ENCODE assay signal across 25 cellular contexts in the genomic region with DNA sequence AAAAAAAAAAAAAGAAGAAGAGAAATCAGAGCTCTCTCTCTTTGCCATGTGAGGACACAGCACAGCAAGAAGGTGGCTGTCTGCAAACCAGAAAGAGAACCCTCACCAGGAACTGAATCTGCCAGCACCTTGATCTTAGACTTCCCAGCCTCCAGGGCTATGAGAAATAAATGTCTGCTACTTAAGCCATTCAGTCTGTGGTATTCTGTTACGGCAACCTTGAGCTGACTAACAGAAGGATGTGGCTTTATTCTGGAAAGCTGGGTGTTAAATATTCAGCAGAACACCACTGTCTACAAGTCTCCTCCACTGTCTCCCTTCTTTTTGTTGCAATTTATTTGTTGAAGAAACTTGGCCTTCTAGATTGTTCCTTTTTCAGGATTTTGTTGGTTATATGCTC. TPM values are rescaled to one million over a fixed set of nuclear protein-coding genes. Genes with fewer than 3 reads are reported as not detected.
"Had no signal": no experiment of that assay in that cellular context is flagged by ENCODE, and none has a peak within 500 bp of the region (broad histone marks: within the 10 kb centered on the region; RNA-seq: fewer than 3 reads in every experiment).

No MANE protein-coding gene starts in this region.

- ATAC-seq: activated naive CD8-positive, alpha-beta T cell treated with anti-CD3 and anti-CD28 coated beads, Interleukin-2, amount 50 U/mL, for 24 hours; activated T-cell treated with anti-CD3 and anti-CD28 coated beads, Interleukin-2, amount 50 U/mL, for 72 hours; T-cell had no signal

- H3K36me3 ChIP-seq: brain microvascular endothelial cell, cardiac muscle cell had no signal

- DNase-seq: activated CD4-positive, alpha-beta memory T cell treated with anti-CD3 and anti-CD28 coated beads for 36 hours; activated CD4-positive, alpha-beta T cell treated with anti-CD3 and anti-CD28 coated beads, Interleukin-2, amount 10 ng/mL, durations not matched to agents 7 days and 5 days; activated CD4-positive, CD25-positive, alpha-beta regulatory T cell; activated CD8-positive, alpha-beta memory T cell treated with anti-CD3 and anti-CD28 coated beads, Interleukin-2, amount 50 U/mL, for 4 hours; activated gamma-delta T cell treated with Interleukin-2 at 50 U/mL for 16 hours; activated naive CD4-positive, alpha-beta T cell treated with anti-CD3 and anti-CD28 coated beads, Interleukin-2, amount 50 U/mL, for 16 hours; activated naive CD8-positive, alpha-beta T cell treated with anti-CD3 and anti-CD28 coated beads, Interleukin-2, amount 50 U/mL, for 24 hours; activated T-cell treated with anti-CD3 and anti-CD28 coated beads, Interleukin-2, amount 50 U/mL, for 72 hours; amygdala; brain microvascular endothelial cell; Kasumi-1; KBM-7; NCI-H1105; NCI-H1436; NCI-H1694 treated with DMSO at 0.1 percent for 48 hours; NCI-H2029 treated with DMSO at 0.1 percent for 48 hours; NCI-H510A treated with DMSO at 0.1 percent for 48 hours; NCI-H69; NK-92 treated with Interleukin-12 subunit alpha and Interleukin-12 subunit beta, amount 100 ng/mL, for 24 hours; SIG-M5; T-cell; T1000 had no signal

- H3K27ac ChIP-seq: brain microvascular endothelial cell, cardiac muscle cell, SK-N-MC had no signal

- H3K4me3 ChIP-seq: cardiac muscle cell, SK-N-MC had no signal

- H3K27me3 ChIP-seq: cardiac muscle cell had no signal

- H3K27ac Mint-ChIP-seq: activated CD4-positive, alpha-beta memory T cell treated with anti-CD3 and anti-CD28 coated beads for 36 hours; activated CD4-positive, alpha-beta T cell treated with anti-CD3 and anti-CD28 coated beads, Interleukin-2, amount 10 ng/mL, durations not matched to agents 7 days and 5 days; activated naive CD8-positive, alpha-beta T cell treated with anti-CD3 and anti-CD28 coated beads, Interleukin-2, amount 50 U/mL, for 24 hours; activated T-cell treated with anti-CD3 and anti-CD28 coated beads, Interleukin-2, amount 50 U/mL, for 72 hours; activated T-helper 2 cell treated with anti-CD3 and anti-CD28 coated beads, Interferon-gamma antibody, Interleukin-2, Interleukin-4, amounts not matched to agents 10 μg/mL and 5 μg/mL and 100 μg/mL, durations not matched to agents 14 hours and 24 hours and 36 hours; T-cell had no signal

- H3K36me3 Mint-ChIP-seq: activated CD4-positive, alpha-beta memory T cell treated with anti-CD3 and anti-CD28 coated beads for 36 hours; T-cell had no signal

- H3K4me3 Mint-ChIP-seq: activated CD4-positive, alpha-beta memory T cell treated with anti-CD3 and anti-CD28 coated beads for 36 hours; activated CD4-positive, alpha-beta T cell treated with anti-CD3 and anti-CD28 coated beads, Interleukin-2, amount 10 ng/mL, durations not matched to agents 7 days and 5 days; activated naive CD8-positive, alpha-beta T cell treated with anti-CD3 and anti-CD28 coated beads, Interleukin-2, amount 50 U/mL, for 24 hours; activated T-cell treated with anti-CD3 and anti-CD28 coated beads, Interleukin-2, amount 50 U/mL, for 72 hours; T-cell had no signal

- H3K9me3 Mint-ChIP-seq: activated CD4-positive, alpha-beta memory T cell treated with anti-CD3 and anti-CD28 coated beads for 36 hours; activated CD4-positive, alpha-beta T cell treated with anti-CD3 and anti-CD28 coated beads, Interleukin-2, amount 10 ng/mL, durations not matched to agents 7 days and 5 days; activated naive CD8-positive, alpha-beta T cell treated with anti-CD3 and anti-CD28 coated beads, Interleukin-2, amount 50 U/mL, for 24 hours; activated T-cell treated with anti-CD3 and anti-CD28 coated beads, Interleukin-2, amount 50 U/mL, for 72 hours; activated T-helper 2 cell treated with anti-CD3 and anti-CD28 coated beads, Interferon-gamma antibody, Interleukin-2, Interleukin-4, amounts not matched to agents 10 μg/mL and 5 μg/mL and 100 μg/mL, durations not matched to agents 14 hours and 24 hours and 36 hours; T-cell had no signal

RNA-seq across cellular contexts. Expression of a gene that starts 5.0 kb away (rescaled TPM):
- total RNA-seq: activated CD4-positive, alpha-beta memory T cell treated with anti-CD3 and anti-CD28 coated beads for 36 hours; activated CD4-positive, alpha-beta T cell treated with anti-CD3 and anti-CD28 coated beads, Interleukin-2, amount 10 ng/mL, durations not matched to agents 7 days and 5 days had no signal
